11 cellular contexts compared by ENCODE assay signal in the genomic region with DNA sequence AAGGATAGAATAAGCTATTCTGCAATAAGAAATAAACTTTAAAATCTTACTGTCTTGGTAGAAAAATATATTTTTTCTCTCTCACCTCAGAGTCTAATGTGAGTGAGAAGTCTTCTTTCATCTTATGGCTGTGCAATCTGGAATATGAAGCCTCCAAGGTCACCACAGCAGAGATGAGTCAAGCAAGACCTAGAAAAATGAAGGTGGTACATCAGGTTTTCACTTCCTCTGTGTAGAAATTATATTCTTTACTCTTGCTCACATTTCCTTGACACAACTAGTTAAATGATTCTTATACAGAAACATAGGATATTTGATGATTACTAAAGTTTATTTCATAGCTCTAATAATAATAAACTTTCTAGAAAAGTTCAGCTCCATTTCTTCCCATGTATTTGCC.
"Had no signal": no experiment of that assay in that cellular context is flagged by ENCODE, and none has a peak within 500 bp of the region (broad histone marks: within the 10 kb centered on the region; RNA-seq: fewer than 3 reads in every experiment).

No MANE protein-coding gene starts in this region.

- FAIRE-seq: H1, H54 had no signal

- H3K27ac ChIP-seq: GM23248 had no signal

- H3K4me1 ChIP-seq: HAP-1 had no signal

- H3K4me3 ChIP-seq: GM23248, GM23338, HAP-1 had no signal

- H3K9me3 ChIP-seq: HAP-1 had no signal

- H3K36me3 ChIP-seq: HAP-1 had no signal

- H3K4me2 ChIP-seq: GM23338 had no signal

- H2AFZ ChIP-seq: GM23248, GM23338 had no signal

- ATAC-seq: GM23338, HCT116 had no signal

- DNase-seq: GM23248, GOT3, H7, H9, HCEC 1CT, HFFc6 had no signal

- H3K9ac ChIP-seq: GM23248 had no signal
